1 cellular context compared by ENCODE assay signal in the genomic region with DNA sequence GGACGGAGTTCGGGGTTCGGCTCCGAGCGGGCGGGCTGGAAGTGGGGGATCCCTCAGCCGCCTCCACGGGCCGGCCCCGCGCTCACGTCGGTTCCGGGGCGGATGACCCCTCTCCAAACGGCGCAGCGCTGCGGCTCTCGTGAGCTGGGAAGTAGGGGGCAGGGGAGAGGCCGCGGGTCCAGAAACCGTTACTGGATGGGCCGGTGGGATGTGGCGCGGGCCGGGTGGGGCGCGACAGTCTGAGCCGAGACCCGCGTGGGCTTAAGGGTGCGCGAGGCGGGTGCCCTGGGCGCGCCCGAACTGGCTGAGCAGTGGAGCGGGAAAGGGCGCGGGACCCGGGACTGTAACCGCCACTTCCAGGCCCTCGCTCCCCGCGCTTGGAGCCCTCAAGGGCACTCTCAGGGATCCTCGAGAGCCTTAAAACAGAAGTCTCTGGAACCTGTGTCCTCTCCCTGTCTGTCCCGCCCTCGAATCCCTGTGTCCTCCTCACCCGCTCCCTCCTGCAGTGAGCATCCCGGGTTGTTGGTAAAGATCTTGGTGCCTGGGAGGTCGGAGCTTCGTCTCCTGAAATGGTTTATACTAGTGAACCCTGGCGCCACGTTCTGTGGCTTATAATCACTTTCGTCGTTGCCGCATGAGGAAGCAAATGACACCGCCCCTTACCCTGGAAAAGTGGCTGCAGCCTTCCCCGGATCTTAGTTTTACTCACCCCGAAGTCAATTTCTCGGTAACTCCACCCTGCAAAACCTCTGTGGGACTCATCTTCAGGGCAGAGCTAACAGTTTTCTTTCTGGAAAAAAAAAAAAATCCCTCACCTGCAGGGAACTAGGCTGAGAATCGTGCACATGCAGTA.
A peak's percentile ranks its signal among the peaks of the same experiment; 100 is the strongest.
TF ChIP-seq lines count a peak whose summit lies in the region.

No MANE protein-coding gene starts in this region.

TF ChIP-seq in WTC11, 78 proteins besides CTCF, POLR2A, EP300 and RAD21 (continued from another document):
- TF ChIP-seq, protein P1, sequence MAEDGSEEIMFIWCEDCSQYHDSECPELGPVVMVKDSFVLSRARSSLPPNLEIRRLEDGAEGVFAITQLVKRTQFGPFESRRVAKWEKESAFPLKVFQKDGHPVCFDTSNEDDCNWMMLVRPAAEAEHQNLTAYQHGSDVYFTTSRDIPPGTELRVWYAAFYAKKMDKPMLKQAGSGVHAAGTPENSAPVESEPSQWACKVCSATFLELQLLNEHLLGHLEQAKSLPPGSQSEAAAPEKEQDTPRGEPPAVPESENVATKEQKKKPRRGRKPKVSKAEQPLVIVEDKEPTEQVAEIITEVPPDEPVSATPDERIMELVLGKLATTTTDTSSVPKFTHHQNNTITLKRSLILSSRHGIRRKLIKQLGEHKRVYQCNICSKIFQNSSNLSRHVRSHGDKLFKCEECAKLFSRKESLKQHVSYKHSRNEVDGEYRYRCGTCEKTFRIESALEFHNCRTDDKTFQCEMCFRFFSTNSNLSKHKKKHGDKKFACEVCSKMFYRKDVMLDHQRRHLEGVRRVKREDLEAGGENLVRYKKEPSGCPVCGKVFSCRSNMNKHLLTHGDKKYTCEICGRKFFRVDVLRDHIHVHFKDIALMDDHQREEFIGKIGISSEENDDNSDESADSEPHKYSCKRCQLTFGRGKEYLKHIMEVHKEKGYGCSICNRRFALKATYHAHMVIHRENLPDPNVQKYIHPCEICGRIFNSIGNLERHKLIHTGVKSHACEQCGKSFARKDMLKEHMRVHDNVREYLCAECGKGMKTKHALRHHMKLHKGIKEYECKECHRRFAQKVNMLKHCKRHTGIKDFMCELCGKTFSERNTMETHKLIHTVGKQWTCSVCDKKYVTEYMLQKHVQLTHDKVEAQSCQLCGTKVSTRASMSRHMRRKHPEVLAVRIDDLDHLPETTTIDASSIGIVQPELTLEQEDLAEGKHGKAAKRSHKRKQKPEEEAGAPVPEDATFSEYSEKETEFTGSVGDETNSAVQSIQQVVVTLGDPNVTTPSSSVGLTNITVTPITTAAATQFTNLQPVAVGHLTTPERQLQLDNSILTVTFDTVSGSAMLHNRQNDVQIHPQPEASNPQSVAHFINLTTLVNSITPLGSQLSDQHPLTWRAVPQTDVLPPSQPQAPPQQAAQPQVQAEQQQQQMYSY (CRISPR knock-in tag; IDR thresholded peaks at IDR 0.05) = no peak
- TF ChIP-seq FOXK1 (CRISPR knock-in tag; IDR thresholded peaks at IDR 0.05) = 0 out of 2 replicates have a peak, but pooled peaks have one; percentile 24
- TF ChIP-seq JUN (CRISPR knock-in tag; IDR thresholded peaks at IDR 0.05) = peak; percentile 54; the same call in 1 of the 2 replicates
- TF ChIP-seq, protein P2, sequence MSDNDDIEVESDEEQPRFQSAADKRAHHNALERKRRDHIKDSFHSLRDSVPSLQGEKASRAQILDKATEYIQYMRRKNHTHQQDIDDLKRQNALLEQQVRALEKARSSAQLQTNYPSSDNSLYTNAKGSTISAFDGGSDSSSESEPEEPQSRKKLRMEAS (CRISPR knock-in tag; IDR thresholded peaks at IDR 0.05) = peak; percentile 49
- TF ChIP-seq, protein P3, sequence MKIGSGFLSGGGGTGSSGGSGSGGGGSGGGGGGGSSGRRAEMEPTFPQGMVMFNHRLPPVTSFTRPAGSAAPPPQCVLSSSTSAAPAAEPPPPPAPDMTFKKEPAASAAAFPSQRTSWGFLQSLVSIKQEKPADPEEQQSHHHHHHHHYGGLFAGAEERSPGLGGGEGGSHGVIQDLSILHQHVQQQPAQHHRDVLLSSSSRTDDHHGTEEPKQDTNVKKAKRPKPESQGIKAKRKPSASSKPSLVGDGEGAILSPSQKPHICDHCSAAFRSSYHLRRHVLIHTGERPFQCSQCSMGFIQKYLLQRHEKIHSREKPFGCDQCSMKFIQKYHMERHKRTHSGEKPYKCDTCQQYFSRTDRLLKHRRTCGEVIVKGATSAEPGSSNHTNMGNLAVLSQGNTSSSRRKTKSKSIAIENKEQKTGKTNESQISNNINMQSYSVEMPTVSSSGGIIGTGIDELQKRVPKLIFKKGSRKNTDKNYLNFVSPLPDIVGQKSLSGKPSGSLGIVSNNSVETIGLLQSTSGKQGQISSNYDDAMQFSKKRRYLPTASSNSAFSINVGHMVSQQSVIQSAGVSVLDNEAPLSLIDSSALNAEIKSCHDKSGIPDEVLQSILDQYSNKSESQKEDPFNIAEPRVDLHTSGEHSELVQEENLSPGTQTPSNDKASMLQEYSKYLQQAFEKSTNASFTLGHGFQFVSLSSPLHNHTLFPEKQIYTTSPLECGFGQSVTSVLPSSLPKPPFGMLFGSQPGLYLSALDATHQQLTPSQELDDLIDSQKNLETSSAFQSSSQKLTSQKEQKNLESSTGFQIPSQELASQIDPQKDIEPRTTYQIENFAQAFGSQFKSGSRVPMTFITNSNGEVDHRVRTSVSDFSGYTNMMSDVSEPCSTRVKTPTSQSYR (CRISPR knock-in tag; IDR thresholded peaks at IDR 0.05) = no peak
TF ChIP-seq in WTC11: peak in this region for 3.
